Comparison of ENCODE assay signal across 1 cellular context in the genomic region with DNA sequence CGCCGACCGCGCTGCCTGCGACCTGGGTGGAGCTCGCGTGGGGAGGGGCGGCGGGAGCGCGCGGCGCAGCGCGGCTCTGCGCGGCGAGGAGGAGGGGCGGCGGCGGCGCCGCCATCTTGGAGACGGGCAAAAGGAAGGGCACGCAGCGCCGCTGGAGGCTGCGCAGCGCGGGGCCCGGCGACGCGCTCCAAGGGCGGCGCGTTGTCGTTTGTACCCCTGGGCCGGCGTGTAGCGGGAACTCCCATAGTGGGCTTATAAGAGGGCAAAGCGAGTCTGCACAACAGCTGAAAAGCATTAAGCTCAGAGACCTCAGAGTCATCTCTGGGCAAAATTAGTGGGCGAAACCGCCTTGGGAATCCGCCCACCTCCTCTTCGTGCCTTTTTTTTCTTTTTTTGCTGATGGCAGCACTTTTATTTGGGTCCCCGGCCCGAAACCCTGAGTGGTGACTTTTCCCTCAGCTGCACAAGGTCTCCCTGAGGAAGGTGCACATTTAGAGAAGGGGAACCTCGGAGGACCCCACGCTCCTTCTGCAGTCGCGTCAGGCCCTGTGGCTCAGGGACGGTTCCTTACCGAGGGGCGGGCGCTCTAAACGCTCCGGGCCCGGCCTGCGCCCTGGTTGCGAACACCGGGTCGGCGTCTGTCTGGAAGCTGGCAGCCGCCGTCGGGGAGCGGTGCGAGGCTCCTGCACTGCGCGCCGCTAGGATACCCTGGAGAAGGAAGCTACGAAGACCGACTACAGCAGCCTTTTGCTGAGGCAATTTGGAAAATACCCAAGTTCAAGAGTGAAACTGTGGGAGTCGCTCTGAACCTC.
TF ChIP-seq lines count a peak whose summit lies in the region.

No MANE protein-coding gene starts in this region.

TF ChIP-seq in HEK293, 187 proteins besides CTCF, POLR2A, EP300 and RAD21 (continued from another document):
- TF ChIP-seq, protein P1, sequence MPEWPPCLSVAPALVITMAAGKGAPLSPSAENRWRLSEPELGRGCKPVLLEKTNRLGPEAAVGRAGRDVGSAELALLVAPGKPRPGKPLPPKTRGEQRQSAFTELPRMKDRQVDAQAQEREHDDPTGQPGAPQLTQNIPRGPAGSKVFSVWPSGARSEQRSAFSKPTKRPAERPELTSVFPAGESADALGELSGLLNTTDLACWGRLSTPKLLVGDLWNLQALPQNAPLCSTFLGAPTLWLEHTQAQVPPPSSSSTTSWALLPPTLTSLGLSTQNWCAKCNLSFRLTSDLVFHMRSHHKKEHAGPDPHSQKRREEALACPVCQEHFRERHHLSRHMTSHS (tag by site-specific recombination; IDR thresholded peaks at IDR 0.05) = no peak
- TF ChIP-seq ZNF433 (tag by site-specific recombination; IDR thresholded peaks at IDR 0.05; ENCODE audit: low read depth) (no peak), ZBTB8A (tag by site-specific recombination; IDR thresholded peaks at IDR 0.05) (peak; percentile 85), ZXDB (tag by site-specific recombination; IDR thresholded peaks at IDR 0.05) (peak; percentile 93), ZNF560 (tag by site-specific recombination; IDR thresholded peaks at IDR 0.05; ENCODE audit: borderline replicate concordance) (no peak), ZNF211 (tag by site-specific recombination; IDR thresholded peaks at IDR 0.05; ENCODE audit: low read depth) (no peak), GLIS1 (tag by site-specific recombination; IDR thresholded peaks at IDR 0.05) (peak; percentile 66), ZNF324 (tag by site-specific recombination; IDR thresholded peaks at IDR 0.05) (0 out of 2 replicates have a peak, but pooled peaks have one; percentile 27)
